ENCODE assay signal across 26 cellular contexts in the genomic region with DNA sequence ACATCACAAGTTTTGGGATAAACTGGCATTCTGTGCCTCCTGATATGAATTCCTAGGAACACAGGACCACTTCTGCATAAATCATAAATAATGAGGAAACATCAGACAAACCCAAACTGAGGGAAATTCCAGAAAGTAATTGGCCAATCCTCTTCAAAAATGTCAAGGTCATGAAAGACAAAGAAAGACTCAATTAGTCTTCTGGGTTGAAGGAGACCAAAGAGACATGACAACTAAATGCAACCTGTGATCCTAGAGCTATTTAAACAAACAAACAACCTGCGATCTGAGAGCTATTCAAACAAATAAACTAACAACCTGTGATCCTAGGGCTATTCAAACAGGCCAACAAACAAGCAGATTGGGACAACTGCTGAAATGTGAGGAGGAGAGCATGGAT.
"Had no signal": no experiment of that assay in that cellular context is flagged by ENCODE, and none has a peak within 500 bp of the region (broad histone marks: within the 10 kb centered on the region; RNA-seq: fewer than 3 reads in every experiment).

No MANE protein-coding gene starts in this region.

- H3K4me3 ChIP-seq: adrenal gland, breast epithelium, MG63, Peyer's patch had no signal

- H3K36me3 ChIP-seq: adrenal gland, breast epithelium, MG63 had no signal

- H3K4me3 Mint-ChIP-seq: activated CD4-positive, alpha-beta memory T cell treated with anti-CD3 and anti-CD28 coated beads for 36 hours; activated CD4-positive, alpha-beta T cell treated with anti-CD3 and anti-CD28 coated beads, Interleukin-2, amount 10 ng/mL, durations not matched to agents 7 days and 5 days; activated naive CD8-positive, alpha-beta T cell treated with anti-CD3 and anti-CD28 coated beads, Interleukin-2, amount 10 ng/mL, durations not matched to agents 7 days and 5 days; T-helper 17 cell; WTC11 had no signal

- ATAC-seq: T-helper 17 cell, WTC11 had no signal

- H3K4me1 Mint-ChIP-seq: activated CD4-positive, alpha-beta T cell treated with anti-CD3 and anti-CD28 coated beads, Interleukin-2, amount 10 ng/mL, durations not matched to agents 7 days and 5 days had no signal

- H3K9me3 ChIP-seq: adrenal gland, breast epithelium, MG63, Peyer's patch had no signal

- H3K9me3 Mint-ChIP-seq: activated CD4-positive, alpha-beta memory T cell treated with anti-CD3 and anti-CD28 coated beads for 36 hours; activated CD4-positive, alpha-beta T cell treated with anti-CD3 and anti-CD28 coated beads, Interleukin-2, amount 10 ng/mL, durations not matched to agents 7 days and 5 days; activated naive CD8-positive, alpha-beta T cell treated with anti-CD3 and anti-CD28 coated beads, Interleukin-2, amount 10 ng/mL, durations not matched to agents 7 days and 5 days had no signal

- H3K27me3 ChIP-seq: adrenal gland, breast epithelium, MG63, Peyer's patch had no signal

- H3K27ac Mint-ChIP-seq: activated CD4-positive, alpha-beta memory T cell treated with anti-CD3 and anti-CD28 coated beads for 36 hours; activated CD4-positive, alpha-beta T cell treated with anti-CD3 and anti-CD28 coated beads, Interleukin-2, amount 10 ng/mL, durations not matched to agents 7 days and 5 days; activated naive CD8-positive, alpha-beta T cell treated with anti-CD3 and anti-CD28 coated beads, Interleukin-2, amount 10 ng/mL, durations not matched to agents 7 days and 5 days; T-helper 17 cell; WTC11 had no signal

- H3K4me1 ChIP-seq: breast epithelium, Peyer's patch had no signal

- H3K27ac ChIP-seq: breast epithelium, Peyer's patch, RWPE1 had no signal

- H3K27me3 Mint-ChIP-seq: activated CD4-positive, alpha-beta memory T cell treated with anti-CD3 and anti-CD28 coated beads for 36 hours; activated CD4-positive, alpha-beta T cell treated with anti-CD3 and anti-CD28 coated beads, Interleukin-2, amount 10 ng/mL, durations not matched to agents 7 days and 5 days; activated naive CD8-positive, alpha-beta T cell treated with anti-CD3 and anti-CD28 coated beads, Interleukin-2, amount 10 ng/mL, durations not matched to agents 7 days and 5 days; T-helper 17 cell had no signal

- DNase-seq: activated CD4-positive, alpha-beta memory T cell treated with anti-CD3 and anti-CD28 coated beads for 36 hours; activated CD4-positive, alpha-beta T cell treated with anti-CD3 and anti-CD28 coated beads, Interleukin-2, amount 10 ng/mL, durations not matched to agents 7 days and 5 days; activated CD4-positive, CD25-positive, alpha-beta regulatory T cell treated with anti-CD3 and anti-CD28 coated beads, Interleukin-2, amount 50 U/mL, for 72 hours; activated CD8-positive, alpha-beta memory T cell treated with anti-CD3 and anti-CD28 coated beads for 24 hours; activated naive CD4-positive, alpha-beta T cell treated with anti-CD3 and anti-CD28 coated beads, Interleukin-2, amount 50 U/mL, for 16 hours; activated naive CD8-positive, alpha-beta T cell treated with anti-CD3 and anti-CD28 coated beads, Interleukin-2, amount 10 ng/mL, durations not matched to agents 7 days and 5 days; activated T-cell treated with anti-CD3 and anti-CD28 coated beads, Interleukin-2, amount 50 U/mL, for 48 hours; adrenal gland; aorta; caudate nucleus; MG63; MV-4-11; NCI-H1092 treated with DMSO at 0.1 percent for 48 hours; NCI-H1417 treated with DMSO at 0.1 percent for 48 hours; NCI-H1694; NCI-H2029; NCI-H510A treated with DMSO at 0.1 percent for 48 hours; NCI-H69; NK-92 treated with Interleukin-12 subunit alpha and Interleukin-12 subunit beta, amount 100 ng/mL, for 24 hours; Peyer's patch; Right ventricle myocardium superior; T-helper 17 cell; T-helper 9 cell had no signal
